In the genomic region with DNA sequence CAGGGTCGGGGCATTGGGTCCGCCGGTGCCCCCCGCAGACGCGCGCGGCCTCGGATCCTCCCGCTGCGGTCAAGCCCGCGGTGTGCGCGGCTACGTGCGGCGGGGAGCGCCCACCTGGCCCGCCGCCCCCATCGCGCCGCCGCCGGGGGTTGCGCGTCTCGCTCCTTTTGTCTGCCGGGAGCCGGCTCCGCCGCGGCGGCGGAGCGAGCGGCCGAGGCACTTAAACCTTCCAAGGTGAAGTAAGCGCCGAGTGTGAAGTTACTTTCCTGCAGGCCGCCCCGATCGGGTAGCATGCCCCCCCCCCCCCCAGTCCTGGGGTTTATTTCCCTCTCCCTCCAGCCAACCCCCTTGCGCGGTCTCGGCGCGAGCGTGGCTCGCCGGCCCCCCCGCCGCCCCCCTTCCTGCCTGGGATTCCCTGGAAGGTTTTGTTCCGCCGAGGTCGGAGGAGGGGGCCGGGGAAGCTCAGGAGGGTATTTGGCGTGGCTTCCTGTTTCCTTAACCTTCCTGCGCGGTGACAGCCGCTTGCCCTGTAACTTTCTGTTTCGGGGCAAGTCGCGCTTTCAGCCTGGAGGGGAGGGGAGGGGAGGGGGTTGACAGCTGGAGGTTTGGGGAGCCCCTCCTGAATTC, we compare ENCODE assay signal across 1 cellular context.
TF ChIP-seq lines count a peak whose summit lies in the region.

No MANE protein-coding gene starts in this region.

TF ChIP-seq in HepG2, 621 proteins besides CTCF, POLR2A, EP300 and RAD21 (continued from another document):
- TF ChIP-seq, protein P1, sequence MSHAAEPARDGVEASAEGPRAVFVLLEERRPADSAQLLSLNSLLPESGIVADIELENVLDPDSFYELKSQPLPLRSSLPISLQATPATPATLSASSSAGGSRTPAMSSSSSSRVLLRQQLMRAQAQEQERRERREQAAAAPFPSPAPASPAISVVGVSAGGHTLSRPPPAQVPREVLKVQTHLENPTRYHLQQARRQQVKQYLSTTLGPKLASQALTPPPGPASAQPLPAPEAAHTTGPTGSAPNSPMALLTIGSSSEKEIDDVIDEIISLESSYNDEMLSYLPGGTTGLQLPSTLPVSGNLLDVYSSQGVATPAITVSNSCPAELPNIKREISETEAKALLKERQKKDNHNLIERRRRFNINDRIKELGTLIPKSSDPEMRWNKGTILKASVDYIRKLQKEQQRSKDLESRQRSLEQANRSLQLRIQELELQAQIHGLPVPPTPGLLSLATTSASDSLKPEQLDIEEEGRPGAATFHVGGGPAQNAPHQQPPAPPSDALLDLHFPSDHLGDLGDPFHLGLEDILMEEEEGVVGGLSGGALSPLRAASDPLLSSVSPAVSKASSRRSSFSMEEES (CRISPR knock-in tag; IDR thresholded peaks at IDR 0.05) = no peak
- no peak for TF ChIP-seq NR2F6 (IDR thresholded peaks at IDR 0.05)
- TF ChIP-seq NR2F6 (CRISPR knock-in tag; IDR thresholded peaks at IDR 0.05) = no peak
- TF ChIP-seq, protein P2, sequence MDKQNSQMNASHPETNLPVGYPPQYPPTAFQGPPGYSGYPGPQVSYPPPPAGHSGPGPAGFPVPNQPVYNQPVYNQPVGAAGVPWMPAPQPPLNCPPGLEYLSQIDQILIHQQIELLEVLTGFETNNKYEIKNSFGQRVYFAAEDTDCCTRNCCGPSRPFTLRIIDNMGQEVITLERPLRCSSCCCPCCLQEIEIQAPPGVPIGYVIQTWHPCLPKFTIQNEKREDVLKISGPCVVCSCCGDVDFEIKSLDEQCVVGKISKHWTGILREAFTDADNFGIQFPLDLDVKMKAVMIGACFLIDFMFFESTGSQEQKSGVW (CRISPR knock-in tag; IDR thresholded peaks at IDR 0.05; ENCODE audit: borderline replicate concordance) = no peak
- TF ChIP-seq ZSCAN12 (CRISPR knock-in tag; IDR thresholded peaks at IDR 0.05) = peak; percentile 30; the same call in 1 of the 2 replicates
- TF ChIP-seq, protein P3, sequence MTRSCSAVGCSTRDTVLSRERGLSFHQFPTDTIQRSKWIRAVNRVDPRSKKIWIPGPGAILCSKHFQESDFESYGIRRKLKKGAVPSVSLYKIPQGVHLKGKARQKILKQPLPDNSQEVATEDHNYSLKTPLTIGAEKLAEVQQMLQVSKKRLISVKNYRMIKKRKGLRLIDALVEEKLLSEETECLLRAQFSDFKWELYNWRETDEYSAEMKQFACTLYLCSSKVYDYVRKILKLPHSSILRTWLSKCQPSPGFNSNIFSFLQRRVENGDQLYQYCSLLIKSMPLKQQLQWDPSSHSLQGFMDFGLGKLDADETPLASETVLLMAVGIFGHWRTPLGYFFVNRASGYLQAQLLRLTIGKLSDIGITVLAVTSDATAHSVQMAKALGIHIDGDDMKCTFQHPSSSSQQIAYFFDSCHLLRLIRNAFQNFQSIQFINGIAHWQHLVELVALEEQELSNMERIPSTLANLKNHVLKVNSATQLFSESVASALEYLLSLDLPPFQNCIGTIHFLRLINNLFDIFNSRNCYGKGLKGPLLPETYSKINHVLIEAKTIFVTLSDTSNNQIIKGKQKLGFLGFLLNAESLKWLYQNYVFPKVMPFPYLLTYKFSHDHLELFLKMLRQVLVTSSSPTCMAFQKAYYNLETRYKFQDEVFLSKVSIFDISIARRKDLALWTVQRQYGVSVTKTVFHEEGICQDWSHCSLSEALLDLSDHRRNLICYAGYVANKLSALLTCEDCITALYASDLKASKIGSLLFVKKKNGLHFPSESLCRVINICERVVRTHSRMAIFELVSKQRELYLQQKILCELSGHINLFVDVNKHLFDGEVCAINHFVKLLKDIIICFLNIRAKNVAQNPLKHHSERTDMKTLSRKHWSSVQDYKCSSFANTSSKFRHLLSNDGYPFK (CRISPR knock-in tag; IDR thresholded peaks at IDR 0.05; ENCODE audit: borderline replicate concordance) = no peak
- TF ChIP-seq KLF12 (CRISPR knock-in tag; IDR thresholded peaks at IDR 0.05; ENCODE audit: borderline replicate concordance) = 0 out of 2 replicates have a peak, but pooled peaks have one; percentile 10
- no peak for TF ChIP-seq ZNF331 (CRISPR knock-in tag; IDR thresholded peaks at IDR 0.05)
- peak; percentile 10; the same call in 1 of the 2 replicates for TF ChIP-seq GATAD2A (CRISPR knock-in tag; IDR thresholded peaks at IDR 0.05)
- TF ChIP-seq FOXK1 (CRISPR knock-in tag; IDR thresholded peaks at IDR 0.05; ENCODE audit: borderline replicate concordance, low read depth) = 0 out of 2 replicates have a peak, but pooled peaks have one; percentile 10
- no peak for TF ChIP-seq ZNF552 (CRISPR knock-in tag; IDR thresholded peaks at IDR 0.05; ENCODE audit: borderline replicate concordance)
- TF ChIP-seq ZSCAN25 (CRISPR knock-in tag; IDR thresholded peaks at IDR 0.05) = peak; percentile 3; the same call in 1 of the 2 replicates
- peak; percentile 13; the same call in 1 of the 2 replicates for TF ChIP-seq RARA (CRISPR knock-in tag; IDR thresholded peaks at IDR 0.05)
- TF ChIP-seq GABPA (IDR thresholded peaks at IDR 0.05; ENCODE audit: low read depth, low read length) = peak; percentile 28; the same call in 1 of the 2 replicates
- TF ChIP-seq GABPA (CRISPR knock-in tag; IDR thresholded peaks at IDR 0.05; ENCODE audit: low read depth) = peak; percentile 48; the same call in 1 of the 2 replicates
- 0 out of 2 replicates have a peak, but pooled peaks have one; percentile 1 for TF ChIP-seq KLF9 (CRISPR knock-in tag; IDR thresholded peaks at IDR 0.05; ENCODE audit: low read depth)
- TF ChIP-seq ZNF749 (CRISPR knock-in tag; IDR thresholded peaks at IDR 0.05; ENCODE audit: borderline replicate concordance) = no peak
- TF ChIP-seq ZC3H4 (CRISPR knock-in tag; IDR thresholded peaks at IDR 0.05; ENCODE audit: borderline replicate concordance) = no peak
- TF ChIP-seq AHR (CRISPR knock-in tag; IDR thresholded peaks at IDR 0.05) = peak; percentile 40; the same call in 1 of the 2 replicates
- TF ChIP-seq, protein P4, sequence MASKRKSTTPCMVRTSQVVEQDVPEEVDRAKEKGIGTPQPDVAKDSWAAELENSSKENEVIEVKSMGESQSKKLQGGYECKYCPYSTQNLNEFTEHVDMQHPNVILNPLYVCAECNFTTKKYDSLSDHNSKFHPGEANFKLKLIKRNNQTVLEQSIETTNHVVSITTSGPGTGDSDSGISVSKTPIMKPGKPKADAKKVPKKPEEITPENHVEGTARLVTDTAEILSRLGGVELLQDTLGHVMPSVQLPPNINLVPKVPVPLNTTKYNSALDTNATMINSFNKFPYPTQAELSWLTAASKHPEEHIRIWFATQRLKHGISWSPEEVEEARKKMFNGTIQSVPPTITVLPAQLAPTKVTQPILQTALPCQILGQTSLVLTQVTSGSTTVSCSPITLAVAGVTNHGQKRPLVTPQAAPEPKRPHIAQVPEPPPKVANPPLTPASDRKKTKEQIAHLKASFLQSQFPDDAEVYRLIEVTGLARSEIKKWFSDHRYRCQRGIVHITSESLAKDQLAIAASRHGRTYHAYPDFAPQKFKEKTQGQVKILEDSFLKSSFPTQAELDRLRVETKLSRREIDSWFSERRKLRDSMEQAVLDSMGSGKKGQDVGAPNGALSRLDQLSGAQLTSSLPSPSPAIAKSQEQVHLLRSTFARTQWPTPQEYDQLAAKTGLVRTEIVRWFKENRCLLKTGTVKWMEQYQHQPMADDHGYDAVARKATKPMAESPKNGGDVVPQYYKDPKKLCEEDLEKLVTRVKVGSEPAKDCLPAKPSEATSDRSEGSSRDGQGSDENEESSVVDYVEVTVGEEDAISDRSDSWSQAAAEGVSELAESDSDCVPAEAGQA (IDR thresholded peaks at IDR 0.05; ENCODE audit: low read depth) = no peak
- TF ChIP-seq, protein P4 (CRISPR knock-in tag; IDR thresholded peaks at IDR 0.05; ENCODE audit: borderline replicate concordance) = no peak
- TF ChIP-seq HDAC1 (CRISPR knock-in tag; IDR thresholded peaks at IDR 0.05) = peak; percentile 29; the same call in 1 of the 2 replicates
- peak; percentile 30; the same call in 1 of the 2 replicates for TF ChIP-seq ZNF709 (CRISPR knock-in tag; IDR thresholded peaks at IDR 0.05)
- no peak for TF ChIP-seq ZFP1 (CRISPR knock-in tag; IDR thresholded peaks at IDR 0.05)
- no peak for TF ChIP-seq ZNF782 (CRISPR knock-in tag; IDR thresholded peaks at IDR 0.05; ENCODE audit: borderline replicate concordance)
- peak; percentile 65; the same call in 1 of the 2 replicates for TF ChIP-seq PCBP1 (IDR thresholded peaks at IDR 0.05; ENCODE audit: borderline replicate concordance, low read depth, low read length)
- peak; percentile 35 for TF ChIP-seq AGO2 (optimal IDR thresholded peaks at IDR 0.05; ENCODE audit: low read depth, low read length)
- no peak for TF ChIP-seq RBM39 (IDR thresholded peaks at IDR 0.05; ENCODE audit: low read depth, low read length, poor library complexity, severe bottlenecking)
- TF ChIP-seq, protein P5, sequence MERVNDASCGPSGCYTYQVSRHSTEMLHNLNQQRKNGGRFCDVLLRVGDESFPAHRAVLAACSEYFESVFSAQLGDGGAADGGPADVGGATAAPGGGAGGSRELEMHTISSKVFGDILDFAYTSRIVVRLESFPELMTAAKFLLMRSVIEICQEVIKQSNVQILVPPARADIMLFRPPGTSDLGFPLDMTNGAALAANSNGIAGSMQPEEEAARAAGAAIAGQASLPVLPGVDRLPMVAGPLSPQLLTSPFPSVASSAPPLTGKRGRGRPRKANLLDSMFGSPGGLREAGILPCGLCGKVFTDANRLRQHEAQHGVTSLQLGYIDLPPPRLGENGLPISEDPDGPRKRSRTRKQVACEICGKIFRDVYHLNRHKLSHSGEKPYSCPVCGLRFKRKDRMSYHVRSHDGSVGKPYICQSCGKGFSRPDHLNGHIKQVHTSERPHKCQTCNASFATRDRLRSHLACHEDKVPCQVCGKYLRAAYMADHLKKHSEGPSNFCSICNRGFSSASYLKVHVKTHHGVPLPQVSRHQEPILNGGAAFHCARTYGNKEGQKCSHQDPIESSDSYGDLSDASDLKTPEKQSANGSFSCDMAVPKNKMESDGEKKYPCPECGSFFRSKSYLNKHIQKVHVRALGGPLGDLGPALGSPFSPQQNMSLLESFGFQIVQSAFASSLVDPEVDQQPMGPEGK (CRISPR knock-in tag; IDR thresholded peaks at IDR 0.05) = peak; percentile 69
- no peak for TF ChIP-seq SP2 (CRISPR knock-in tag; IDR thresholded peaks at IDR 0.05)
